13 cellular contexts compared by ENCODE assay signal in genomic region chr22:23245045-23245798, GRCh38.
DNase-seq lines count a peak whose midpoint lies in the region; ATAC-seq lines count a peak whose summit lies in the region.
"Had no signal": no experiment of that assay in that cellular context is flagged by ENCODE, and none has a peak within 500 bp of the region (broad histone marks: within the 10 kb centered on the region; RNA-seq: fewer than 3 reads in every experiment).

No MANE protein-coding gene starts in this region.

- peak overlapping the region; percentile 71 for H3K9ac ChIP-seq in iPS-15b (ENCODE audit: low read depth, low read length)
- H3K9ac ChIP-seq in stomach smooth muscle (ENCODE audit: low read length in 2 of 2), result no peak overlapping the region

- peaks cover 93% of the 10 kb centered on the region for H3K4me1 Mint-ChIP-seq in activated T-cell treated with anti-CD3 and anti-CD28 coated beads, Interleukin-2, amount 50 U/mL, for 24 hours (ENCODE audit: low read depth)
- H3K4me1 Mint-ChIP-seq in T-helper 17 cell, result peaks cover 72% of the 10 kb centered on the region

- peaks cover 6% of the 10 kb centered on the region for H3K36me3 ChIP-seq in iPS-15b (ENCODE audit: control insufficient read depth, insufficient read depth, low read length)
- H3K36me3 ChIP-seq in stomach smooth muscle (ENCODE audit: control insufficient read depth in 2 of 2, insufficient read depth in 2 of 2, low read length in 2 of 2), result no peaks in the 10 kb centered on the region
- H3K36me3 ChIP-seq: cardiac muscle cell, heart left ventricle had no signal

- peaks cover 44% of the 10 kb centered on the region for H3K4me1 ChIP-seq in iPS-15b (ENCODE audit: control insufficient read depth, insufficient read depth, low read length)
- H3K4me1 ChIP-seq in stomach smooth muscle (ENCODE audit: control insufficient read depth, insufficient read depth, low read length), result peaks cover 12% of the 10 kb centered on the region

- ATAC-seq in T-helper 17 cell, result no peak
- ATAC-seq: activated CD4-positive, CD25-positive, alpha-beta regulatory T cell treated with anti-CD3 and anti-CD28 coated beads, Interleukin-2, amount 50 U/mL, for 24 hours; heart left ventricle had no signal

- H3K9me3 ChIP-seq in T-helper 17 cell (ENCODE audit: control insufficient read depth, low read length, poor library complexity, severe bottlenecking), result no peaks in the 10 kb centered on the region
- H3K9me3 ChIP-seq in iPS-15b (ENCODE audit: control insufficient read depth, insufficient read depth, low read length), result no peaks in the 10 kb centered on the region
- no peaks in the 10 kb centered on the region for H3K9me3 ChIP-seq in stomach smooth muscle (ENCODE audit: control insufficient read depth in 2 of 2, low read length in 2 of 2)
- H3K9me3 ChIP-seq: heart left ventricle had no signal

- H3K27me3 Mint-ChIP-seq in activated T-cell treated with anti-CD3 and anti-CD28 coated beads, Interleukin-2, amount 50 U/mL, for 24 hours, result no peaks in the 10 kb centered on the region
- H3K27me3 Mint-ChIP-seq in T-helper 17 cell, result no peaks in the 10 kb centered on the region

- no peak overlapping the region for H3K4me3 ChIP-seq in iPS-15b (ENCODE audit: low read depth, low read length)
- H3K4me3 ChIP-seq in stomach smooth muscle (ENCODE audit: low read length in 2 of 2), result peak overlapping the region in 1 of 2 donors; percentile 3
- H3K4me3 ChIP-seq: cardiac muscle cell, heart left ventricle had no signal

- no peak for DNase-seq in activated T-cell treated with anti-CD3 and anti-CD28 coated beads, Interleukin-2, amount 50 U/mL, for 24 hours
- DNase-seq in activated T-cell treated with anti-CD3 and anti-CD28 coated beads, Interleukin-2, amount 50 U/mL, for 1 hour, result no peak
- DNase-seq in T-helper 17 cell, result no peak
- DNase-seq in medulla oblongata (ENCODE audit: extremely low spot score), result no peak
- no peak for DNase-seq in activated CD8-positive, alpha-beta memory T cell treated with anti-CD3 and anti-CD28 coated beads, Interleukin-2, amount 50 U/mL, for 48 hours
- DNase-seq in NCI-H2107 (lab: John Stamatoyannopoulos, UW), result no peak
- DNase-seq: AML-193, heart left ventricle, NCI-H1092 treated with DMSO at 0.1 percent for 48 hours had no signal

- H3K27ac Mint-ChIP-seq in activated T-cell treated with anti-CD3 and anti-CD28 coated beads, Interleukin-2, amount 50 U/mL, for 24 hours, result peak overlapping the region; percentile 92
- H3K27ac Mint-ChIP-seq in T-helper 17 cell, result peak overlapping the region; percentile 100

- H3K9me3 Mint-ChIP-seq in activated T-cell treated with anti-CD3 and anti-CD28 coated beads, Interleukin-2, amount 50 U/mL, for 24 hours, result no peaks in the 10 kb centered on the region

- H3K27me3 ChIP-seq in iPS-15b (ENCODE audit: control insufficient read depth, insufficient read depth, low read length) (no peaks in the 10 kb centered on the region), stomach smooth muscle (ENCODE audit: control insufficient read depth in 1 of 2, insufficient read depth in 2 of 2, low read length in 2 of 2) (no peaks in the 10 kb centered on the region)
- H3K27me3 ChIP-seq: cardiac muscle cell, heart left ventricle had no signal

- no peak overlapping the region for H3K4me3 Mint-ChIP-seq in activated T-cell treated with anti-CD3 and anti-CD28 coated beads, Interleukin-2, amount 50 U/mL, for 24 hours
- H3K4me3 Mint-ChIP-seq in T-helper 17 cell, result no peak overlapping the region

- H3K36me3 Mint-ChIP-seq in activated T-cell treated with anti-CD3 and anti-CD28 coated beads, Interleukin-2, amount 50 U/mL, for 24 hours (ENCODE audit: low read depth), result peaks cover 14% of the 10 kb centered on the region
- H3K36me3 Mint-ChIP-seq in T-helper 17 cell (ENCODE audit: low read depth), result no peaks in the 10 kb centered on the region

- H3K27ac ChIP-seq in stomach smooth muscle (ENCODE audit: low read length), result peak overlapping the region; percentile 11
- H3K27ac ChIP-seq: cardiac muscle cell, heart left ventricle had no signal
